Comparison of ENCODE assay signal across 16 cellular contexts in the genomic region with DNA sequence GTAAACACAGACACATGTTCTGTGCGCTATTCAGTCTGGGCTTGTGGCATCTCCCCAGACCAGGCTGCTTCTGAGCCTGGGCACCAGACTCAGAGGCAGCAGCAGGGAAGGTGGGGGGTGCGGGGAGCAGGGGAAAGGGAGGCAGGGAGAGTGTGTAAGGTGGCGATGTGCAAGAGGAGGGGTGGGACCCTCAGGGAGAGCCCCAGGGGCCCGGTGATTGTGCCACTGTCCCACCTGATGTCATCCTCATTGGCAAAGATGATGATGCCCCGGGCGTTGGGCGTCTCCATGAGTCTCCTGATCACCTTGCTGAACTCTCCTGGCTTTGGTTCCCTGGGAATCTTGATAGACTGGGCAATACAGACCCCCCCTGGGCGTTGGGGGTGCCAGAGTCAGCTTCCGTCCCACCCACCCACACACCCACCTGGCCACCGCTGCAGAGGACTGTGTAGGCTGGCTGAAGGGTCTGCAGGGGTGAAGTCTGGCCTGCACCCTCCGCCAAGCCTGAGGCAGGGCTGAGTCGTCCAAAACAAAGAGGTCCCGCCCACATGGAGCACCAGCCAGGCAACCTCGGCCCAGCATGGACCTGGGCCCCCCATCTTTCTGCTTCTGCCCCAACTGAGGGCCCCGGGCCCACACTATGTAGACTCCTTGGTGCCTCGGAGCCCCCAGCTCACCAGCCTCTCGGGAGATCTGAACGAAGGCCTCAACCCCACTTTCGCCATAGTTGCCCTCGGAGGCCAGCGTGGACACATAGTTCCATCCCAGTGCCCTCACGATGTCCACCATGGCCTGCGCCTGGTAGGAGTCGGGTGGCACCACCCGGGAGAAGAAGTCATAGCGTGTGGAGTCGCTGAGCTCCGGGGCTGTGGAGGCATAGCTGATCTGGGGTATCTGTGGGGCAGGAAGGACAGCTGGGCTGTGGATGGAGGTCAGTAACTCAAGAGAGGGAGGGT. TPM values are rescaled to one million over a fixed set of nuclear protein-coding genes. Genes with fewer than 3 reads are reported as not detected.
DNase-seq lines count a peak whose midpoint lies in the region; ATAC-seq, FAIRE-seq and TF ChIP-seq lines count a peak whose summit lies in the region.
"Had no signal": no experiment of that assay in that cellular context is flagged by ENCODE, and none has a peak within 500 bp of the region (broad histone marks: within the 10 kb centered on the region; RNA-seq: fewer than 3 reads in every experiment).

No MANE protein-coding gene starts in this region.

- WGBS in H1 (ENCODE audit: extremely low coverage in 1 of 2, insufficient coverage in 1 of 2, insufficient read length in 1 of 2, insufficient replicate concordance in 2 of 2, low coverage in 1 of 2, low lambda C conversion rate in 2 of 2, missing lambda C conversion rate in 1 of 2), 2 experiments = 94% methylated on average over 19 of the region's 28 CpGs; no CpG with 5 or more reads in 1 of the 2 experiments
- WGBS in spleen, 5 donors = 88 to 93% (median 91%) methylated on average over 21 to 28 of the region's 28 CpGs

- H3K23ac ChIP-seq in H1 (ENCODE audit: insufficient read length) = no peak overlapping the region

- CTCF ChIA-PET in H1 (lab: Charles Lee; ENCODE audit: partially characterized antibody) = interaction anchor here (0.6 to 1.0 kb wide), 3 partner anchors 94 to 1525 kb away, joined by 3 read pairs; no protein-coding TSS in a partner anchor

- H4K20me1 ChIP-seq in H1 (replicated peaks in 1 of 2; ENCODE audit: control insufficient read depth in 1 of 2, insufficient read depth in 2 of 2, low read length in 2 of 2) = peaks cover under 1 to 4% of the 10 kb centered on the region in 2 experiments
- H4K20me1 ChIP-seq in neural progenitor cell (ENCODE audit: low read depth) = no peaks in the 10 kb centered on the region
- H4K20me1 ChIP-seq: BLaER1 treated with 17β-estradiol and CSF1 and Interleukin-3, amounts not matched to agents 10 nM and 100 nM had no signal

- TF ChIP-seq CTCF in RWPE2 (IDR thresholded peaks at IDR 0.05; ENCODE audit: poor library complexity, severe bottlenecking) (no peak), H1 (IDR thresholded peaks at IDR 0.05; ENCODE audit: control extremely low read depth in 1 of 3, insufficient read depth in 1 of 3, low read depth in 1 of 3, low read length in 3 of 3) (no peak), neural progenitor cell (IDR thresholded peaks at IDR 0.05) (no peak), spleen (IDR thresholded peaks at IDR 0.05 in 8 of 11, conservative IDR thresholded peaks at IDR 0.05 in 3 of 11) (no peak), progenitor cell of endocrine pancreas (IDR thresholded peaks at IDR 0.05; ENCODE audit: unreplicated experiment) (no peak)

- no peak overlapping the region for H3K4ac ChIP-seq in H1 (replicated peaks; ENCODE audit: insufficient read length, low read depth, low read length)

- no peak overlapping the region for H3K4me2 ChIP-seq in H1 (ENCODE audit: insufficient read depth in 1 of 2, low read depth in 2 of 2, low read length in 2 of 2)
- H3K4me2 ChIP-seq in neural progenitor cell = no peak overlapping the region
- H3K4me2 ChIP-seq: BLaER1 treated with 17β-estradiol and CSF1 and Interleukin-3, amounts not matched to agents 10 nM and 100 nM had no signal

- no peak overlapping the region for H2AK5ac ChIP-seq in H1 (ENCODE audit: low read depth, low read length)

- no peak overlapping the region for H3K18ac ChIP-seq in H1 (ENCODE audit: extremely low read depth, low read length)

- H3K56ac ChIP-seq in H1 (replicated peaks; ENCODE audit: insufficient read length, low read depth, low read length) = no peak overlapping the region

- peak overlapping the region; percentile 66 for H3K4me3 Mint-ChIP-seq in neural progenitor cell
- no peak overlapping the region for H3K4me3 Mint-ChIP-seq in progenitor cell of endocrine pancreas (ENCODE audit: low read depth)
- H3K4me3 Mint-ChIP-seq: CD4-positive, CD25-positive, alpha-beta regulatory T cell; HFFc6 had no signal

- H3K36me3 Mint-ChIP-seq in neural progenitor cell (peaks cover 4% of the 10 kb centered on the region), progenitor cell of endocrine pancreas (ENCODE audit: insufficient read depth) (no peaks in the 10 kb centered on the region)
- H3K36me3 Mint-ChIP-seq: CD4-positive, CD25-positive, alpha-beta regulatory T cell had no signal

- H3F3A ChIP-seq in neural progenitor cell (ENCODE audit: low read depth) = peaks cover 6% of the 10 kb centered on the region

- H4K5ac ChIP-seq in H1 (ENCODE audit: insufficient read length, low read depth, low read length) = no peak overlapping the region

- H4K91ac ChIP-seq in H1 (replicated peaks; ENCODE audit: insufficient read length, low read length) = no peak overlapping the region

- no peak overlapping the region for H3K9ac ChIP-seq in H1 (replicated peaks in 1 of 4; ENCODE audit: extremely low read depth in 1 of 4, low read depth in 3 of 4, low read length in 3 of 4)
- H3K9ac ChIP-seq in neural progenitor cell = no peak overlapping the region
- H3K9ac ChIP-seq: BLaER1 treated with 17β-estradiol and CSF1 and Interleukin-3, amounts not matched to agents 10 nM and 100 nM had no signal

- TF ChIP-seq POLR2A in H1 (IDR thresholded peaks at IDR 0.05; ENCODE audit: control extremely low read depth in 1 of 2, low read depth in 2 of 2, low read length in 2 of 2) = no peak
- no peak for TF ChIP-seq POLR2A in spleen (IDR thresholded peaks at IDR 0.05)

- H2BK12ac ChIP-seq in H1 (ENCODE audit: low read depth, low read length) = no peak overlapping the region

- H3K79me2 ChIP-seq in H1 (ENCODE audit: control insufficient read depth in 1 of 2, insufficient read depth in 2 of 2, low read length in 2 of 2) = no peaks in the 10 kb centered on the region
- no peaks in the 10 kb centered on the region for H3K79me2 ChIP-seq in neural progenitor cell (ENCODE audit: low read depth)

- H3K27me3 ChIP-seq in RWPE2 (ENCODE audit: insufficient read depth, poor library complexity, severe bottlenecking) = peaks cover 21% of the 10 kb centered on the region
- peaks cover 26 to 39% (median 37%) of the 10 kb centered on the region in 4 experiments for H3K27me3 ChIP-seq in H1 (replicated peaks in 1 of 4; ENCODE audit: control insufficient read depth in 3 of 4, extremely low read depth in 1 of 4, insufficient read depth in 3 of 4, low read length in 3 of 4)
- peaks cover 43% of the 10 kb centered on the region for H3K27me3 ChIP-seq in neural progenitor cell
- H3K27me3 ChIP-seq in spleen (replicated peaks in 1 of 7) = peaks cover 0 to 51% (median 28%) of the 10 kb centered on the region in 7 donors
- H3K27me3 ChIP-seq: BLaER1 treated with 17β-estradiol and CSF1 and Interleukin-3, amounts not matched to agents 10 nM and 100 nM had no signal

- no peak overlapping the region for H3K27ac ChIP-seq in RWPE2 (ENCODE audit: poor library complexity, severe bottlenecking)
- H3K27ac ChIP-seq in H1 (ENCODE audit: low read depth, low read length) = no peak overlapping the region
- H3K27ac ChIP-seq in neural progenitor cell = no peak overlapping the region
- no peak overlapping the region for H3K27ac ChIP-seq in spleen
- H3K27ac ChIP-seq: BLaER1 treated with 17β-estradiol and CSF1 and Interleukin-3, amounts not matched to agents 10 nM and 100 nM; HL-60 had no signal

- H3K4me1 ChIP-seq in RWPE2 (ENCODE audit: insufficient read depth, poor library complexity, severe bottlenecking) = no peaks in the 10 kb centered on the region
- peaks cover 0 to 13% (median 1%) of the 10 kb centered on the region in 4 experiments; a peak in 5 of 7 replicates for H3K4me1 ChIP-seq in H1 (replicated peaks in 1 of 4; ENCODE audit: control insufficient read depth in 3 of 4, insufficient read depth in 4 of 4, low read length in 3 of 4)
- peaks cover 6% of the 10 kb centered on the region for H3K4me1 ChIP-seq in neural progenitor cell
- peaks cover 0 to 13% (median 2%) of the 10 kb centered on the region in 6 donors for H3K4me1 ChIP-seq in spleen
- H3K4me1 ChIP-seq: BLaER1 treated with 17β-estradiol and CSF1 and Interleukin-3, amounts not matched to agents 10 nM and 100 nM; HAP-1 had no signal

- H3K27ac Mint-ChIP-seq in neural progenitor cell = no peak overlapping the region
- H3K27ac Mint-ChIP-seq in progenitor cell of endocrine pancreas = no peak overlapping the region
- H3K27ac Mint-ChIP-seq: CD4-positive, CD25-positive, alpha-beta regulatory T cell; HFFc6 had no signal

- H4K8ac ChIP-seq in H1 (ENCODE audit: extremely low read depth, insufficient read depth, low read length) = peak overlapping the region; percentile 14

- intact Hi-C loops in spleen (cut with DNase I; ENCODE audit: low total_unique reads) (no loop called here), left ventricle myocardium superior (cut with micrococcal nuclease) (no loop called here)

- no peak overlapping the region for H2BK15ac ChIP-seq in H1 (ENCODE audit: low read length)

- H3K27me3 Mint-ChIP-seq in neural progenitor cell (ENCODE audit: insufficient read depth, low read depth) (peaks cover 33% of the 10 kb centered on the region), progenitor cell of endocrine pancreas (peaks cover 39% of the 10 kb centered on the region)

- peaks cover 36% of the 10 kb centered on the region for H3K9me3 ChIP-seq in RWPE2 (ENCODE audit: severe bottlenecking)
- H3K9me3 ChIP-seq in H1 (ENCODE audit: insufficient read depth in 2 of 2, low read depth in 1 of 2, low read length in 1 of 2) = peaks cover 37 to 58% of the 10 kb centered on the region in 2 experiments; a peak in 3 of 4 replicates
- no peaks in the 10 kb centered on the region for H3K9me3 ChIP-seq in neural progenitor cell (ENCODE audit: low read depth)
- H3K9me3 ChIP-seq in spleen = peaks cover 0 to 63% (median 42%) of the 10 kb centered on the region in 8 donors
- H3K9me3 ChIP-seq: HAP-1 had no signal

- no peak for TF ChIP-seq EP300 in H1 (IDR thresholded peaks at IDR 0.05; ENCODE audit: borderline replicate concordance in 1 of 2, low read depth in 2 of 2, low read length in 2 of 2)

- no peak overlapping the region for H3K4me3 ChIP-seq in RWPE2 (ENCODE audit: severe bottlenecking)
- H3K4me3 ChIP-seq in H1 (ENCODE audit: extremely low read depth in 1 of 4, insufficient read depth in 2 of 4, low read depth in 3 of 4, low read length in 4 of 4) = no peak overlapping the region
- no peak overlapping the region for H3K4me3 ChIP-seq in neural progenitor cell
- no peak overlapping the region for H3K4me3 ChIP-seq in spleen
- H3K4me3 ChIP-seq: BLaER1 treated with 17β-estradiol and CSF1 and Interleukin-3, amounts not matched to agents 10 nM and 100 nM; HAP-1 had no signal

- no peak for TF ChIP-seq RAD21 in H1 (IDR thresholded peaks at IDR 0.05 in 1 of 2, conservative IDR thresholded peaks at IDR 0.05 in 1 of 2; ENCODE audit: low read depth in 2 of 2, low read length in 2 of 2)

- POLR2A ChIA-PET in H1 (lab: Charles Lee; ENCODE audit: partially characterized antibody) = interaction anchor here (1.0 to 1.6 kb wide), 3 partner anchors 10 to 47 kb away, joined by 3 read pairs; no protein-coding TSS in a partner anchor

- H3K14ac ChIP-seq in H1 (ENCODE audit: insufficient read length) = no peak overlapping the region

- no peak overlapping the region for H2BK20ac ChIP-seq in H1 (ENCODE audit: low read length)

- no peaks in the 10 kb centered on the region for H3K79me1 ChIP-seq in H1 (ENCODE audit: low read depth, low read length)

- no peak for ATAC-seq in RWPE2 (ENCODE audit: low read depth)
- no peak for ATAC-seq in left ventricle myocardium superior
- ATAC-seq in GM21515 (IDR thresholded peaks at IDR 0.05; ENCODE audit: unreplicated experiment) = no peak

- H3K9me3 Mint-ChIP-seq in neural progenitor cell = peaks cover 48% of the 10 kb centered on the region
- H3K9me3 Mint-ChIP-seq in progenitor cell of endocrine pancreas (ENCODE audit: low read depth) = peaks cover 16% of the 10 kb centered on the region

- DNase-seq in RWPE2 (ENCODE audit: low spot score) = peak; percentile 65
- DNase-seq in H1 (ENCODE audit: low read depth in 1 of 2, low spot score in 2 of 2) = no peak
- no peak for DNase-seq in neural progenitor cell (ENCODE audit: low spot score)
- peak; percentile 51 for DNase-seq in spleen
- DNase-seq in left ventricle myocardium superior = no peak
- no peak for DNase-seq in progenitor cell of endocrine pancreas (ENCODE audit: low spot score, unreplicated experiment)
- DNase-seq: ACHN; CD4-positive, CD25-positive, alpha-beta regulatory T cell; DMS53; GOT3; HFFc6 had no signal

- H3K36me3 ChIP-seq in RWPE2 (ENCODE audit: low read depth) = no peaks in the 10 kb centered on the region
- no peaks in the 10 kb centered on the region; a peak in 1 of 8 replicates for H3K36me3 ChIP-seq in H1 (ENCODE audit: control insufficient read depth in 2 of 4, insufficient read depth in 4 of 4, low read length in 3 of 4)
- H3K36me3 ChIP-seq in neural progenitor cell = no peaks in the 10 kb centered on the region
- no peaks in the 10 kb centered on the region for H3K36me3 ChIP-seq in spleen
- H3K36me3 ChIP-seq: BLaER1 treated with 17β-estradiol and CSF1 and Interleukin-3, amounts not matched to agents 10 nM and 100 nM; HAP-1 had no signal

- H2BK120ac ChIP-seq in H1 (replicated peaks; ENCODE audit: low read depth, low read length) = no peak overlapping the region

- no peak for FAIRE-seq in H1 (lab: Jason Lieb, UNC)

- H3K23me2 ChIP-seq in H1 (ENCODE audit: low read depth, low read length) = peaks cover 9% of the 10 kb centered on the region; the same call in 1 of the 2 replicates

- peaks cover 4% of the 10 kb centered on the region for H3K4me1 Mint-ChIP-seq in neural progenitor cell
- H3K4me1 Mint-ChIP-seq in progenitor cell of endocrine pancreas (ENCODE audit: low read depth) = no peaks in the 10 kb centered on the region

- H2AFZ ChIP-seq in H1 (ENCODE audit: low read length) = no peak overlapping the region
- H2AFZ ChIP-seq in neural progenitor cell (replicated peaks) = no peak overlapping the region

- H2BK5ac ChIP-seq in H1 (ENCODE audit: low read depth, low read length) = no peak overlapping the region

RNA-seq across cellular contexts. Expression of gene GRM6, which starts 3.7 kb away (rescaled TPM):
- not detected in 2 replicates for total RNA-seq in H1 (2021; fragmentation: NEBNext Ultra II Directional; extraction: Animal tissue kit (Norgen Biotek cat#: 25700))
- polyA plus RNA-seq in H1 (2011; rRNA removed) (0.02 TPM in 1 of 2 replicates, not detected in the other), spleen (not detected)
- polyA plus RNA-seq in H1 (2011; cell fraction: cytosol; rRNA removed) = not detected
- polyA plus RNA-seq in H1 (2011; cell fraction: nucleus; rRNA removed) = 0.27 TPM
- polyA plus RNA-seq in H1 (2012, experiment 1 of 2) = 0.03 to 0.05 TPM (median 0.05 TPM) in 3 of 4 replicates, not detected in the other
- polyA plus RNA-seq in H1 (2012, experiment 2 of 2) = not detected
- polyA plus RNA-seq in H1 (2013, experiment 1 of 2) = not detected
- polyA plus RNA-seq in H1 (2013, experiment 2 of 2) = not detected
- polyA minus RNA-seq in H1 (2011; rRNA and poly(A)+ RNA removed) = 0.06 TPM in 1 of 2 replicates, not detected in the other
- polyA minus RNA-seq in H1 (2011; cell fraction: cytosol; rRNA and poly(A)+ RNA removed) = not detected
- not detected for polyA minus RNA-seq in H1 (2011; cell fraction: nucleus; rRNA and poly(A)+ RNA removed)
- total RNA-seq in neural progenitor cell (ENCODE audit: low replicate concordance) (not detected in 2 replicates), spleen (not detected), left ventricle myocardium superior (not detected), progenitor cell of endocrine pancreas (not detected in 2 replicates)
- total RNA-seq: A172; CD4-positive, CD25-positive, alpha-beta regulatory T cell; HFFc6 had no signal
- polyA plus RNA-seq: CD4-positive, CD25-positive, alpha-beta regulatory T cell had no signal

RNA-seq across cellular contexts. Expression of gene ZNF879, which starts 32.1 kb away (rescaled TPM):
- total RNA-seq in H1 (2021; fragmentation: NEBNext Ultra II Directional; extraction: Animal tissue kit (Norgen Biotek cat#: 25700)) = 3.1 and 3.9 TPM in 2 replicates
- polyA plus RNA-seq in H1 (2011; rRNA removed) = 1.4 and 2.2 TPM in 2 replicates
- polyA plus RNA-seq in H1 (2011; cell fraction: cytosol; rRNA removed) = 1.4 TPM
- polyA plus RNA-seq in H1 (2011; cell fraction: nucleus; rRNA removed) = 4.0 TPM
- polyA plus RNA-seq in H1 (2012, experiment 1 of 2) = 1.5 to 2.7 TPM (median 1.9 TPM) in 4 replicates
- 0.10 TPM for polyA plus RNA-seq in H1 (2012, experiment 2 of 2)
- polyA plus RNA-seq in H1 (2013, experiment 1 of 2) = 2.5 TPM
- 2.3 TPM for polyA plus RNA-seq in H1 (2013, experiment 2 of 2)
- polyA minus RNA-seq in H1 (2011; rRNA and poly(A)+ RNA removed) = 8.5 and 9.2 TPM in 2 replicates
- 2.7 TPM for polyA minus RNA-seq in H1 (2011; cell fraction: cytosol; rRNA and poly(A)+ RNA removed)
- 11.4 TPM for polyA minus RNA-seq in H1 (2011; cell fraction: nucleus; rRNA and poly(A)+ RNA removed)
- 10.4 and 10.6 TPM in 2 replicates for total RNA-seq in neural progenitor cell (ENCODE audit: low replicate concordance)
- 1 to 10 TPM; 6.0 to 8.2 (median 7.0) TPM for total RNA-seq in spleen
- polyA plus RNA-seq in spleen = 1 to 10 TPM; 3.1 to 4.5 (median 3.2) TPM
- total RNA-seq in left ventricle myocardium superior = 4.6 TPM
- 7.9 and 10.3 TPM in 2 replicates for total RNA-seq in progenitor cell of endocrine pancreas
- total RNA-seq: A172 had no signal

RNA-seq across cellular contexts. Expression of gene ZNF454, which starts 50.5 kb away (rescaled TPM):
- 0.88 and 1.2 TPM in 2 replicates for total RNA-seq in H1 (2021; fragmentation: NEBNext Ultra II Directional; extraction: Animal tissue kit (Norgen Biotek cat#: 25700))
- polyA plus RNA-seq in H1 (2011; rRNA removed) (0.33 and 0.69 TPM in 2 replicates), spleen (under 1 TPM; 0.20 to 0.64 (median 0.21) TPM)
- polyA plus RNA-seq in H1 (2011; cell fraction: cytosol; rRNA removed) = 0.89 TPM
- 1.2 TPM for polyA plus RNA-seq in H1 (2011; cell fraction: nucleus; rRNA removed)
- 0.61 to 1.2 TPM (median 0.95 TPM) in 4 replicates for polyA plus RNA-seq in H1 (2012, experiment 1 of 2)
- 0.30 TPM for polyA plus RNA-seq in H1 (2012, experiment 2 of 2)
- polyA plus RNA-seq in H1 (2013, experiment 1 of 2) = 1.5 TPM
- 1.6 TPM for polyA plus RNA-seq in H1 (2013, experiment 2 of 2)
- polyA minus RNA-seq in H1 (2011; rRNA and poly(A)+ RNA removed) = 1.8 TPM in 2 replicates
- polyA minus RNA-seq in H1 (2011; cell fraction: cytosol; rRNA and poly(A)+ RNA removed) = 0.81 TPM
- polyA minus RNA-seq in H1 (2011; cell fraction: nucleus; rRNA and poly(A)+ RNA removed) = 2.6 TPM
- total RNA-seq in neural progenitor cell (ENCODE audit: low replicate concordance) (0.22 TPM in 1 of 2 replicates, not detected in the other), spleen (1 to 10 TPM; 1.3 to 4.9 (median 2.2) TPM), left ventricle myocardium superior (2.3 TPM), progenitor cell of endocrine pancreas (0.36 and 0.62 TPM in 2 replicates)
- total RNA-seq: A172, HFFc6 had no signal
- polyA plus RNA-seq: CD4-positive, CD25-positive, alpha-beta regulatory T cell had no signal

Comparison
In these comparisons a context has a peak if more than half of its experiments do, and no peak if none do; other contexts are left out.
1. DNase-seq: peak in RWPE2 (single experiment) and spleen (single experiment); none in H1 (0 of 2), neural progenitor cell (single experiment), left ventricle myocardium superior (single experiment) and progenitor cell of endocrine pancreas (single experiment).